8 cellular contexts compared by ENCODE assay signal in genomic region chr17:979539-980405, GRCh38. TPM values are rescaled to one million over a fixed set of nuclear protein-coding genes. Genes with fewer than 3 reads are reported as not detected.
DNase-seq lines count a peak whose midpoint lies in the region; ATAC-seq, FAIRE-seq and TF ChIP-seq lines count a peak whose summit lies in the region.

TSS of gene NXN (minus strand) at chr17:979776.

- H3K27ac ChIP-seq in HCT116 (ENCODE audit: low read depth, low read length) (peak within 1 kb of the TSS; percentile 76), VCaP (peak within 1 kb of the TSS; percentile 65), small intestine (ENCODE audit: low read depth in 1 of 2, low read length in 1 of 2) (peak within 1 kb of the TSS in 1 of 2 donors; percentile 61)

- no peak within 1 kb of the TSS for H2AFZ ChIP-seq in HCT116 (ENCODE audit: low read depth, low read length, poor library complexity, severe bottlenecking)

- no peaks in the 10 kb centered on the region for H3K36me3 Mint-ChIP-seq in MCF 10A (ENCODE audit: insufficient read depth, unreplicated experiment)

- H3K9me3 Mint-ChIP-seq in MCF 10A (ENCODE audit: unreplicated experiment): no peaks in the 10 kb centered on the region

- H3K9ac ChIP-seq in HCT116 (ENCODE audit: low read length): peak within 1 kb of the TSS; percentile 85

- H3K79me2 ChIP-seq in HCT116 (ENCODE audit: insufficient read depth, low read length): peaks cover 41% of the 10 kb centered on the region

- H3K9me3 ChIP-seq in HCT116 (ENCODE audit: control insufficient read depth in 1 of 2, insufficient read depth in 1 of 2, low read depth in 1 of 2, low read length in 2 of 2) (no peaks in the 10 kb centered on the region), small intestine (ENCODE audit: control insufficient read depth, low read depth) (no peaks in the 10 kb centered on the region)

- peak; percentile 82 for ATAC-seq in HCT116
- ATAC-seq in HG03378 (IDR thresholded peaks at IDR 0.05; ENCODE audit: unreplicated experiment): no peak

- H3K4me3 ChIP-seq in HCT116 (replicated peaks in 1 of 2; ENCODE audit: low read depth in 1 of 2, low read length in 2 of 2): peak within 1 kb of the TSS; percentile 66 to 85
- peak within 1 kb of the TSS; percentile 56 to 64 for H3K4me3 ChIP-seq in small intestine (ENCODE audit: low read depth in 1 of 2, low read length in 2 of 2)

- H3K36me3 ChIP-seq in HCT116 (ENCODE audit: control insufficient read depth in 1 of 2, insufficient read depth in 2 of 2, low read length in 2 of 2): no peaks in the 10 kb centered on the region
- no peaks in the 10 kb centered on the region for H3K36me3 ChIP-seq in small intestine (ENCODE audit: control insufficient read depth in 2 of 2, insufficient read depth in 2 of 2, low read length in 2 of 2)

- H3K9me2 ChIP-seq in HCT116 (ENCODE audit: insufficient read depth): no peaks in the 10 kb centered on the region

- BruUV-seq in HCT116 (replicated peaks; lab: Mats Ljungman, UMichigan): no TSS peak
- BruUV-seq in MCF 10A (replicated peaks; lab: Mats Ljungman, UMichigan): no TSS peak

- peaks cover 5% of the 10 kb centered on the region for H3K4me1 Mint-ChIP-seq in MCF 10A (ENCODE audit: insufficient read depth, unreplicated experiment)

- no peaks in the 10 kb centered on the region for H3K27me3 Mint-ChIP-seq in MCF 10A (ENCODE audit: insufficient read depth, unreplicated experiment)

- POLR2A ChIA-PET in HCT116 (lab: Charles Lee) (interaction anchor here (0.8 to 1.9 kb wide), 7 partner anchors 10 to 184 kb away, joined by 3 to 7 read pairs (median 3); partner anchors contain the start of gene TIMM22), MCF 10A (lab: Yijun Ruan, JAX) (interaction anchor here (0.6 to 11.8 kb wide), 14 partner anchors 17 to 287 kb away, joined by 3 to 171 read pairs (median 9); partner anchors contain the start of genes GLOD4, MRM3, TIMM22 and VPS53)

- no peaks in the 10 kb centered on the region; the same call in 1 of the 2 replicates for H4K20me1 ChIP-seq in HCT116 (ENCODE audit: insufficient read depth)

- CTCF ChIA-PET in HCT116 (lab: Charles Lee) (interaction anchor here (0.9 to 3.9 kb wide), 13 partner anchors 17 to 568 kb away, joined by 3 to 87 read pairs (median 6); partner anchors contain the start of genes TIMM22 and VPS53), MCF 10A (lab: Yijun Ruan, JAX) (interaction anchor here (0.6 to 4.6 kb wide), 25 partner anchors 10 to 568 kb away, joined by 3 to 53 read pairs (median 5); partner anchors contain the start of genes GLOD4, MRM3, TIMM22 and VPS53)

- peak within 1 kb of the TSS; percentile 76 for H3K4me3 Mint-ChIP-seq in MCF 10A (ENCODE audit: unreplicated experiment)

- RAD21 ChIA-PET in HCT116 (lab: Charles Lee; ENCODE audit: low non-redundant PET in 1 of 2, low total read pairs in 2 of 2, uncharacterized antibody in 2 of 2, unreplicated experiment in 2 of 2): interaction anchor here (0.7 to 2.5 kb wide), 9 partner anchors 17 to 198 kb away, joined by 3 to 14 read pairs (median 4); partner anchors contain the start of genes GLOD4 (in 1 of the 2), MRM3 (in 1 of the 2) and TIMM22 (in 1 of the 2)

- H3K27ac Mint-ChIP-seq in MCF 10A (ENCODE audit: low read depth, unreplicated experiment): no peak within 1 kb of the TSS

- DNase-seq in ELR (ENCODE audit: low read depth): peak; percentile 79
- DNase-seq in HCT116 (ENCODE audit: low read depth, low spot score): no peak
- peak; percentile 56 for DNase-seq in NCI-H1105 (lab: John Stamatoyannopoulos, UW)
- peak; percentile 58 for DNase-seq in MCF 10A (ENCODE audit: unreplicated experiment)
- peak; percentile 92 for DNase-seq in iPS-NIHi11 (ENCODE audit: low spot score)
- peak; percentile 63 for DNase-seq in small intestine

- peak; percentile 37 for TF ChIP-seq POLR2A in HCT116 (IDR thresholded peaks at IDR 0.05; ENCODE audit: borderline replicate concordance, extremely low read depth, insufficient read depth, insufficient read length)

- H3K4me1 ChIP-seq in HCT116 (ENCODE audit: control insufficient read depth in 1 of 2, insufficient read depth in 2 of 2, low read length in 2 of 2) (peaks cover 18 to 51% of the 10 kb centered on the region in 2 experiments), small intestine (ENCODE audit: control insufficient read depth in 2 of 2, insufficient read depth in 1 of 2, low read depth in 1 of 2, low read length in 1 of 2) (no peaks in the 10 kb centered on the region)

- TF ChIP-seq CTCF in HCT116 (IDR thresholded peaks at IDR 0.05 in 2 of 3, conservative IDR thresholded peaks at IDR 0.05 in 1 of 3; ENCODE audit: borderline replicate concordance in 1 of 3, insufficient read depth in 1 of 3, low read depth in 2 of 3, low read length in 2 of 3): no peak
- TF ChIP-seq CTCF in VCaP (conservative IDR thresholded peaks at IDR 0.05): peak; percentile 60
- TF ChIP-seq CTCF in MCF 10A (IDR thresholded peaks at IDR 0.05; ENCODE audit: unreplicated experiment): peak; percentile 20

- WGBS in small intestine, 3 donors: 1 to 3% (median 2%) methylated on average over 38 to 94 of the region's 94 CpGs

- H3K27me3 ChIP-seq in HCT116 (ENCODE audit: insufficient read depth, low read length) (no peaks in the 10 kb centered on the region), small intestine (ENCODE audit: control insufficient read depth in 2 of 2, insufficient read depth in 2 of 2, low read length in 2 of 2) (peaks cover 0 to 5% of the 10 kb centered on the region in 2 donors)

- intact Hi-C loops in HCT116 (cut with micrococcal nuclease): loop anchor here (1.0 to 5.0 kb wide), 3 partner anchors 100 to 567 kb away; partner anchors contain the start of gene VPS53
- intact Hi-C loops in MCF 10A (cut with micrococcal nuclease): loop anchor here (2.0 to 5.0 kb wide), 4 partner anchors 75 to 837 kb away; a partner anchor contains a TSS

- H3K4me2 ChIP-seq in HCT116 (ENCODE audit: low read length): peak within 1 kb of the TSS; percentile 96

- TF ChIP-seq RAD21 in HCT116 (IDR thresholded peaks at IDR 0.05; ENCODE audit: low read depth): peak; percentile 49

- FAIRE-seq in small intestine (lab: Jason Lieb, UNC): no peak

TF ChIP-seq in HCT116, 20 proteins besides CTCF, POLR2A, EP300 and RAD21:
- TF ChIP-seq MAX (IDR thresholded peaks at IDR 0.05): no peak
- TF ChIP-seq FOSL1 (IDR thresholded peaks at IDR 0.05; ENCODE audit: low read depth): no peak
- TF ChIP-seq POLR2AphosphoS5 (IDR thresholded peaks at IDR 0.05; ENCODE audit: low read depth, low read length): peak; percentile 85
- TF ChIP-seq SP1 (IDR thresholded peaks at IDR 0.05; ENCODE audit: low read depth): peak; percentile 46; the same call in 1 of the 2 replicates
- no peak for TF ChIP-seq ZBTB33 (IDR thresholded peaks at IDR 0.05; ENCODE audit: extremely low read depth, insufficient replicate concordance, low read length)

RNA-seq across cellular contexts. Expression of gene NXN, which starts in this region (rescaled TPM):
- total RNA-seq in HCT116 (2021; ENCODE audit: unreplicated experiment) (83.7 TPM), MCF 10A (2022) (36.8 and 57.3 TPM in 2 replicates)
- polyA plus RNA-seq in HCT116 (2012): 60.7 and 64.7 TPM in 2 replicates
- 10 to 100 TPM in 1 of 3 donors, 1 to 10 TPM in 2; 2.2 to 12.5 (median 6.2) TPM for polyA plus RNA-seq in small intestine

Comparison
In these comparisons a context has a peak if more than half of its experiments do, and no peak if none do; other contexts are left out.
1. CTCF ChIP-seq: peak in VCaP (single experiment) and MCF 10A (single experiment); none in HCT116 (0 of 3).